Comparison of ENCODE assay signal across 24 cellular contexts in genomic region chr12:124310785-124311184, GRCh38. TPM values are rescaled to one million over a fixed set of nuclear protein-coding genes. Genes with fewer than 3 reads are reported as not detected.
"Had no signal": no experiment of that assay in that cellular context is flagged by ENCODE, and none has a peak within 500 bp of the region (broad histone marks: within the 10 kb centered on the region; RNA-seq: fewer than 3 reads in every experiment).

No MANE protein-coding gene starts in this region.

- H3K4me2 ChIP-seq: hepatocyte had no signal

- H3K9me3 Mint-ChIP-seq: dendritic cell treated with granulocyte-macrophage colony-stimulating factor and Interleukin-4, amounts not matched to agents 40 ng/mL and 50 ng/mL, for 4 days; effector memory CD8-positive, alpha-beta T cell; immature natural killer cell; mesothelial cell of epicardium; naive B cell had no signal

- ATAC-seq: effector memory CD8-positive, alpha-beta T cell; gastroesophageal sphincter; heart left ventricle; left ventricle myocardium superior had no signal

- H3K27ac ChIP-seq: colonic mucosa, esophagus muscularis mucosa, foreskin keratinocyte, gastroesophageal sphincter, heart left ventricle, hepatocyte, left lung, lower lobe of right lung had no signal

- H3K36me3 Mint-ChIP-seq: immature natural killer cell, naive B cell had no signal

- H3K4me3 Mint-ChIP-seq: dendritic cell treated with granulocyte-macrophage colony-stimulating factor and Interleukin-4, amounts not matched to agents 40 ng/mL and 50 ng/mL, for 4 days; effector memory CD8-positive, alpha-beta T cell; immature natural killer cell; mesothelial cell of epicardium; naive B cell had no signal

- H3K9me3 ChIP-seq: colonic mucosa, esophagus muscularis mucosa, gastroesophageal sphincter, heart left ventricle, left lung, lower lobe of right lung, mucosa of descending colon had no signal

- H3K36me3 ChIP-seq: colonic mucosa, esophagus muscularis mucosa, heart left ventricle, left lung, lower lobe of right lung had no signal

- DNase-seq: cortex of kidney; effector CD8-positive, alpha-beta T cell; effector memory CD8-positive, alpha-beta T cell; foreskin keratinocyte; heart left ventricle; hypothalamus; immature natural killer cell; islet precursor cell; kidney; kidney glomerular epithelial cell; left ventricle myocardium superior; lower lobe of right lung; mesenchymal stem cell; naive B cell had no signal

- H3K4me1 Mint-ChIP-seq: immature natural killer cell, mesothelial cell of epicardium, naive B cell had no signal

- H3K27me3 Mint-ChIP-seq: effector memory CD8-positive, alpha-beta T cell had no signal

- H3K4me1 ChIP-seq: colonic mucosa, esophagus muscularis mucosa, foreskin keratinocyte, gastroesophageal sphincter, heart left ventricle, left lung, lower lobe of right lung had no signal

- H3K27ac Mint-ChIP-seq: dendritic cell treated with granulocyte-macrophage colony-stimulating factor and Interleukin-4, amounts not matched to agents 40 ng/mL and 50 ng/mL, for 4 days; effector memory CD8-positive, alpha-beta T cell; immature natural killer cell; mesothelial cell of epicardium had no signal

- H3K4me3 ChIP-seq: colonic mucosa, esophagus muscularis mucosa, gastroesophageal sphincter, heart left ventricle, hepatocyte, left lung, lower lobe of right lung, mucosa of descending colon had no signal

- H3K27me3 ChIP-seq: colonic mucosa, esophagus muscularis mucosa, foreskin keratinocyte, gastroesophageal sphincter, heart left ventricle, hepatocyte had no signal

- H2AFZ ChIP-seq: hepatocyte had no signal

RNA-seq across cellular contexts. Expression of gene RFLNA, which starts 15.9 kb away (rescaled TPM):
- total RNA-seq: fibroblast of lung, mesenteric fat pad had no signal
- polyA plus RNA-seq: immature natural killer cell had no signal
